ENCODE assay signal across 22 cellular contexts in genomic region chr14:84857129-84857528, GRCh38.
"Had no signal": no experiment of that assay in that cellular context is flagged by ENCODE, and none has a peak within 500 bp of the region (broad histone marks: within the 10 kb centered on the region; RNA-seq: fewer than 3 reads in every experiment).

No MANE protein-coding gene starts in this region.

- DNase-seq: colonic mucosa; effector CD8-positive, alpha-beta T cell; endodermal cell; foreskin melanocyte; glutamatergic neuron; hypothalamus; immature natural killer cell; mesendoderm; midbrain; naive thymus-derived CD4-positive, alpha-beta T cell; right lobe of liver; stimulated activated CD4-positive, alpha-beta T cell treated with anti-CD3 and anti-CD28 coated beads, Interleukin-2, amount 100 ng/mL, for 24 hours; stimulated activated CD4-positive, alpha-beta T cell treated with anti-CD3 and anti-CD28 coated beads, Interleukin-4, amount 100 ng/mL, for 24 hours; stimulated activated naive CD8-positive, alpha-beta T cell treated with anti-CD3 and anti-CD28 coated beads, Interleukin-15, Interleukin-2, amounts not matched to agents 100 U/mL and 50 U/mL, for 24 hours; substantia nigra; testis; tibial artery had no signal

- H3K36me3 ChIP-seq: colonic mucosa, esophagus muscularis mucosa, neural progenitor cell, right lobe of liver, tibial artery had no signal

- H3K79me2 ChIP-seq: parathyroid adenoma had no signal

- ATAC-seq: naive thymus-derived CD4-positive, alpha-beta T cell; right lobe of liver; stimulated activated effector memory CD8-positive, alpha-beta T cell treated with anti-CD3 and anti-CD28 coated beads, Interleukin-12 subunit alpha, Interleukin-12 subunit beta, amount 100 ng/mL, for 72 hours; stimulated activated naive CD8-positive, alpha-beta T cell treated with anti-CD3 and anti-CD28 coated beads, Interleukin-15, Interleukin-2, amounts not matched to agents 100 U/mL and 50 U/mL, for 24 hours had no signal

- H3K9me3 ChIP-seq: colonic mucosa, esophagus muscularis mucosa, testis, tibial artery had no signal

- H2AFZ ChIP-seq: neural progenitor cell, parathyroid adenoma had no signal

- H3K27ac ChIP-seq: colonic mucosa, esophagus muscularis mucosa, neural progenitor cell, parathyroid adenoma, right lobe of liver, testis, tibial artery had no signal

- H3K4me2 ChIP-seq: neural progenitor cell, smooth muscle cell had no signal

- H3K27me3 ChIP-seq: colonic mucosa, esophagus muscularis mucosa, neural progenitor cell, right lobe of liver, testis, tibial artery had no signal

- H3K4me3 ChIP-seq: colonic mucosa, esophagus muscularis mucosa, neural progenitor cell, right lobe of liver, smooth muscle cell, testis, tibial artery had no signal

- H3K9ac ChIP-seq: neural progenitor cell, parathyroid adenoma had no signal

- H3K4me1 ChIP-seq: colonic mucosa, esophagus muscularis mucosa, neural progenitor cell, parathyroid adenoma, right lobe of liver, testis, tibial artery had no signal
